In genomic region chr17:64130559-64131001, GRCh38 we compare ENCODE assay signal across 1 cellular context.
A peak's percentile ranks its signal among the peaks of the same experiment; 100 is the strongest.
TF ChIP-seq lines count a peak whose summit lies in the region.

No MANE protein-coding gene starts in this region.

TF ChIP-seq in GM12878, 131 proteins besides CTCF, POLR2A, EP300 and RAD21 (continued from another document):
- TF ChIP-seq NR2C2 (IDR thresholded peaks at IDR 0.05; ENCODE audit: borderline replicate concordance, control insufficient read depth, insufficient read length, low read depth) (no peak), GABPA (IDR thresholded peaks at IDR 0.05; ENCODE audit: low read depth) (peak; percentile 37; the same call in 1 of the 2 replicates), IKZF2 (IDR thresholded peaks at IDR 0.05) (peak; percentile 78 to 81), RELA (IDR thresholded peaks at IDR 0.05; ENCODE audit: borderline replicate concordance, partially characterized antibody) (peak; percentile 92), E4F1 (IDR thresholded peaks at IDR 0.05; ENCODE audit: borderline replicate concordance, partially characterized antibody) (no peak), CHD1 (IDR thresholded peaks at IDR 0.05; ENCODE audit: low read depth, low read length) (no peak), ATF3 (IDR thresholded peaks at IDR 0.05; ENCODE audit: borderline replicate concordance, extremely low read depth, low read depth, low read length) (peak; percentile 56), KAT2A (conservative IDR thresholded peaks at IDR 0.05; ENCODE audit: control insufficient read depth, low read depth, low read length) (no peak), SKIL (IDR thresholded peaks at IDR 0.05; ENCODE audit: low read depth, poor library complexity, severe bottlenecking) (no peak), SREBF2 (IDR thresholded peaks at IDR 0.05; ENCODE audit: low read length) (no peak), TCF7 (IDR thresholded peaks at IDR 0.05; ENCODE audit: borderline replicate concordance) (no peak), RUNX3 (IDR thresholded peaks at IDR 0.05; ENCODE audit: low read length) (peak; percentile 75), HSF1 (IDR thresholded peaks at IDR 0.05; ENCODE audit: low read depth, low read length) (no peak), PAX8 (IDR thresholded peaks at IDR 0.05) (no peak)
